ENCODE assay signal across 2 cellular contexts in genomic region chr4:6680372-6681034, GRCh38.
TF ChIP-seq lines count a peak whose summit lies in the region.

No MANE protein-coding gene starts in this region.

TF ChIP-seq in SK-N-SH, 30 proteins besides CTCF, POLR2A, EP300 and RAD21:
- TF ChIP-seq REST (IDR thresholded peaks at IDR 0.05; ENCODE audit: low read depth, low read length), result no peak
- no peak for TF ChIP-seq RXRA (IDR thresholded peaks at IDR 0.05; ENCODE audit: borderline replicate concordance, low read depth)
- TF ChIP-seq GATA2 (CRISPR knock-in tag; IDR thresholded peaks at IDR 0.05), result no peak
- no peak for TF ChIP-seq TEAD4 (IDR thresholded peaks at IDR 0.05; ENCODE audit: borderline replicate concordance, insufficient read depth)
- no peak for TF ChIP-seq TCF12 (IDR thresholded peaks at IDR 0.05)

TF ChIP-seq in SK-N-SH treated with all-trans-retinoic acid at 6 μM for 48 hours, 23 proteins besides CTCF, POLR2A, EP300 and RAD21:
- TF ChIP-seq TSHZ2 (CRISPR knock-in tag; IDR thresholded peaks at IDR 0.05) (no peak), RARB (CRISPR knock-in tag; IDR thresholded peaks at IDR 0.05) (no peak), POU6F1 (CRISPR knock-in tag; IDR thresholded peaks at IDR 0.05; ENCODE audit: borderline replicate concordance, low read depth) (no peak), ZFP3 (CRISPR knock-in tag; IDR thresholded peaks at IDR 0.05) (no peak), CSDC2 (CRISPR knock-in tag; IDR thresholded peaks at IDR 0.05) (no peak), ZNF565 (CRISPR knock-in tag; conservative IDR thresholded peaks at IDR 0.05; ENCODE audit: low read depth) (no peak), CREB5 (CRISPR knock-in tag; IDR thresholded peaks at IDR 0.05; ENCODE audit: low read depth) (no peak), TOX (CRISPR knock-in tag; IDR thresholded peaks at IDR 0.05; ENCODE audit: borderline replicate concordance) (no peak), PPARA (CRISPR knock-in tag; IDR thresholded peaks at IDR 0.05; ENCODE audit: borderline replicate concordance) (no peak), OSR1 (CRISPR knock-in tag; IDR thresholded peaks at IDR 0.05) (no peak)
